Comparison of ENCODE assay signal across 15 cellular contexts in the genomic region with DNA sequence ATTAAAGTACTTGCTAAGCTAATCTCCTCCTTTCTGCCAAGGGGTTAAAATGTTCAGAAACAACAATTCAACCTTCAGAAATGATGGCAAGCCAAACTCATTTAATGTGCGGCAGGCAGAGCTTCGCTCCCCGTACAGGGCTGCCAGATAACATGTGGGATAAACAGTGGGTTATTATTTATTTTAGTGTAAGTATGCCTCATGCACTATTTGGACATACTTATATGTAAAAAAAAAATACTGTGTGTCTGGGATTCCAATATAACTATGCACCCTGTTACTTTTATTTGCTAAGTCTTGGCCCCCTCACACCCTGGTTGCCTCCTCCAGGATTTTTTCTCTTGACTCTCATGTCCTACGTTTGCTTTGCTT.
"Had no signal": no experiment of that assay in that cellular context is flagged by ENCODE, and none has a peak within 500 bp of the region (broad histone marks: within the 10 kb centered on the region; RNA-seq: fewer than 3 reads in every experiment).

No MANE protein-coding gene starts in this region.

- H3K27ac Mint-ChIP-seq: activated naive CD4-positive, alpha-beta T cell treated with anti-CD3 and anti-CD28 coated beads for 36 hours; activated T-helper 17 cell treated with anti-CD3 and anti-CD28 coated beads, Interleukin-2, amount 50 U/mL, for 72 hours; stimulated activated naive B cell treated with anti-CD40 and anti-IgM and Interleukin-4, amounts not matched to agents 10 μg/mL and 1 μg/mL and 100 μg/mL, for 72 hours; T-cell had no signal

- H3K4me3 Mint-ChIP-seq: activated naive CD4-positive, alpha-beta T cell treated with anti-CD3 and anti-CD28 coated beads for 36 hours; activated T-helper 17 cell treated with anti-CD3 and anti-CD28 coated beads, Interleukin-2, amount 50 U/mL, for 72 hours; stimulated activated naive B cell treated with anti-CD40 and anti-IgM and Interleukin-4, amounts not matched to agents 10 μg/mL and 1 μg/mL and 100 μg/mL, for 72 hours; T-cell had no signal

- H3K9me3 Mint-ChIP-seq: activated T-helper 17 cell treated with anti-CD3 and anti-CD28 coated beads, Interleukin-2, amount 50 U/mL, for 72 hours had no signal

- H3K79me2 ChIP-seq: parathyroid adenoma had no signal

- H3K36me3 ChIP-seq: cardiac muscle cell, esophagus squamous epithelium, lower lobe of right lung, tibial nerve had no signal

- H3K9me3 ChIP-seq: lower lobe of right lung had no signal

- H3K27ac ChIP-seq: cardiac muscle cell, esophagus squamous epithelium, parathyroid adenoma, tibial nerve had no signal

- ATAC-seq: activated T-helper 17 cell treated with anti-CD3 and anti-CD28 coated beads, Interleukin-2, amount 50 U/mL, for 72 hours; stimulated activated naive B cell treated with anti-CD40 and anti-IgM and Interleukin-4, amounts not matched to agents 10 μg/mL and 1 μg/mL and 100 μg/mL, for 72 hours; T-cell had no signal

- DNase-seq: activated CD4-positive, alpha-beta T cell treated with anti-CD3 and anti-CD28 coated beads for 1 hour; activated CD4-positive, alpha-beta T cell treated with anti-CD3 and anti-CD28 coated beads, Interleukin-2, amount 50 U/mL, for 4 hours; activated naive CD4-positive, alpha-beta T cell treated with anti-CD3 and anti-CD28 coated beads for 36 hours; esophagus squamous epithelium; left cardiac atrium; lower lobe of right lung; stimulated activated CD4-positive, alpha-beta T cell treated with anti-CD3 and anti-CD28 coated beads, Interleukin-15, amount 100 ng/mL, for 24 hours; stimulated activated CD4-positive, alpha-beta T cell treated with anti-CD3 and anti-CD28 coated beads, Interleukin-4, amount 100 ng/mL, for 1 hour; stimulated activated naive B cell treated with anti-CD40 and anti-IgM and Interleukin-4, amounts not matched to agents 10 μg/mL and 1 μg/mL and 100 μg/mL, for 72 hours; T-cell; T-helper 9 cell had no signal

- H3K36me3 Mint-ChIP-seq: stimulated activated naive B cell treated with anti-CD40 and anti-IgM and Interleukin-4, amounts not matched to agents 10 μg/mL and 1 μg/mL and 100 μg/mL, for 72 hours; T-cell had no signal

- H2AFZ ChIP-seq: parathyroid adenoma had no signal

- H3K4me1 Mint-ChIP-seq: T-cell had no signal

- H3K4me1 ChIP-seq: parathyroid adenoma had no signal

- H3K4me3 ChIP-seq: cardiac muscle cell had no signal

- H3K27me3 ChIP-seq: cardiac muscle cell, tibial nerve had no signal
